ENCODE assay signal across 8 cellular contexts in the genomic region with DNA sequence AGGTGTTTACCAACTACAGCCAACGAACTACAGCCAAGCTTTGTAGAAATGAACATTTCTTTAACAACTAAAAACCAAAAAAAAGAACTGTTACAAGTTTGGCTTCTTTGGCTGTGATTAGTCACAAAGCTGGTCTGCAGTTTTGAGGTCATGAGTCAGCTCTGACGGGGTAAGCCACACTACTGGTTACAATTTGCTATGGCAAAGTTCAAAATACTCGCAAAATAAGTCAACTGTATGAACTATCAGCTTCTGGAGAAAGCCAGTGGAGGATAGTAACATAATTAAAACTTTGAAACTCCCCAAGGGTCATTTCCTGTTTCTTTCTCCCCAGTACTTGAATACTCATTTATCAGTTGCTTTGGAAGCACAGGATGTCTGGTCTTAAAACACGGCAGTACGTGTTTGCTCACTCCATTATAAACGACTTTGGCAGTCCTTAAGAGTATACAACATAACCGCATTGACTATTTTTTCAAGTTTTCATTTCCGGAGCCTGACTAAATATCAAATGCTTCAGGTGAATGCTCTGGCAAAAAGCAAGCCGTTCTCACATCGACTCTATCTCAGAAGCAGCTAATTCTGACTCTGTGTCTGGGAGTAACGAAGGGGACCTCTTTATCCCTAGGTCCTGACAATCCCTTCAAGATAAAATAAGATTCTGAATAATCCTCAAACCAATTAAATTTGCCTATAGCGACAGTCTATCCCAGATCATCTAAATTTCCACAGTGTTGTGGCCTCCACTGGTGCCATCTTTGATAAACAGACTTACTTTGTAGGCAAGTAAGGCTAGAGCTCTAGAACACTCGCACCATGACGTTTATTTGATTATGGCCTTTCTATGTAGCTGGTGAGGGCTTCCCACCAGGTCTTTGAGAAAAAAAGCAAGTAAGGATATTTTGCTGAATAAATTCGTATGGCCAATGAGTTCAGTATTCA. TPM values are rescaled to one million over a fixed set of nuclear protein-coding genes. Genes with fewer than 3 reads are reported as not detected.
DNase-seq lines count a peak whose midpoint lies in the region; ATAC-seq and TF ChIP-seq lines count a peak whose summit lies in the region.

No MANE protein-coding gene starts in this region.

- peak overlapping the region; percentile 46 for H3K56ac ChIP-seq in mesendoderm (ENCODE audit: low read length)

- no peaks in the 10 kb centered on the region for H3K79me2 ChIP-seq in mesendoderm (ENCODE audit: control insufficient read depth, insufficient read depth, low read length)

- H3K27ac Mint-ChIP-seq in endothelial cell (ENCODE audit: unreplicated experiment) = no peak overlapping the region

- no peak overlapping the region for H4K8ac ChIP-seq in mesendoderm (ENCODE audit: low read depth, low read length)

- no peak overlapping the region for H4K5ac ChIP-seq in mesendoderm (ENCODE audit: low read length)

- H2AK5ac ChIP-seq in mesendoderm (ENCODE audit: low read length) = no peak overlapping the region

- peak overlapping the region; percentile 88 for H3K18ac ChIP-seq in mesendoderm (ENCODE audit: low read length)

- peak; percentile 76 for ATAC-seq in GM18502 (IDR thresholded peaks at IDR 0.05; ENCODE audit: poor library complexity, unreplicated experiment)
- peak; percentile 69 for ATAC-seq in HG02973 (IDR thresholded peaks at IDR 0.05; ENCODE audit: unreplicated experiment)

- no peak overlapping the region for H3K4me2 ChIP-seq in mesendoderm (ENCODE audit: low read length)

- no peaks in the 10 kb centered on the region for H3K79me1 ChIP-seq in mesendoderm (ENCODE audit: low read length)

- H3K36me3 Mint-ChIP-seq in endothelial cell (ENCODE audit: low read depth, unreplicated experiment) = no peaks in the 10 kb centered on the region

- H3K4me3 ChIP-seq in SJCRH30 = no peak overlapping the region
- H3K4me3 ChIP-seq in mesendoderm (ENCODE audit: low read length) = no peak overlapping the region

- no peak for DNase-seq in SJCRH30
- DNase-seq in amniotic stem cell (lab: John Stamatoyannopoulos, UW) = peak; percentile 83
- peak; percentile 54 for DNase-seq in mesendoderm
- peak; percentile 65 for DNase-seq in stimulated activated naive CD4-positive, alpha-beta T cell treated with Interleukin-2 at 50 U/mL for 16 hours (lab: John Stamatoyannopoulos, UW)
- no peak for DNase-seq in NCI-H748 (lab: John Stamatoyannopoulos, UW; ENCODE audit: unreplicated experiment)
- DNase-seq in endothelial cell (ENCODE audit: low spot score) = no peak

- WGBS in mesendoderm (ENCODE audit: extremely low coverage, insufficient coverage, low lambda C conversion rate) = no CpG with 5 or more reads among the region's 15 CpGs

- no peaks in the 10 kb centered on the region for H3K9me3 ChIP-seq in SJCRH30 (replicated peaks)

- H3K36me3 ChIP-seq in SJCRH30 = no peaks in the 10 kb centered on the region
- no peaks in the 10 kb centered on the region for H3K36me3 ChIP-seq in mesendoderm (ENCODE audit: control insufficient read depth, insufficient read depth, low read length)

- H3K27me3 ChIP-seq in SJCRH30 (no peaks in the 10 kb centered on the region), mesendoderm (ENCODE audit: insufficient read depth, low read length, poor library complexity) (no peaks in the 10 kb centered on the region)

- no peak overlapping the region for H3K9ac ChIP-seq in mesendoderm (ENCODE audit: low read length)

- peaks cover 2% of the 10 kb centered on the region for H3K27me3 Mint-ChIP-seq in endothelial cell (ENCODE audit: unreplicated experiment)

- H3K9me3 Mint-ChIP-seq in endothelial cell (ENCODE audit: unreplicated experiment) = no peaks in the 10 kb centered on the region

- H3K4me1 Mint-ChIP-seq in endothelial cell (ENCODE audit: unreplicated experiment) = peaks cover 6% of the 10 kb centered on the region

- peak overlapping the region; percentile 87 for H3K4ac ChIP-seq in mesendoderm (ENCODE audit: low read depth, low read length)

- H3K4me3 Mint-ChIP-seq in endothelial cell (ENCODE audit: unreplicated experiment) = no peak overlapping the region

- peak overlapping the region; percentile 96 for H2BK120ac ChIP-seq in mesendoderm (ENCODE audit: low read depth, low read length)

- H2BK5ac ChIP-seq in mesendoderm (ENCODE audit: low read length) = peak overlapping the region; percentile 51

- H2BK15ac ChIP-seq in mesendoderm (replicated peaks; ENCODE audit: low read depth) = no peak overlapping the region

- TF ChIP-seq CTCF in endothelial cell (IDR thresholded peaks at IDR 0.05; ENCODE audit: unreplicated experiment) = no peak

- peak overlapping the region; percentile 36 for H3K27ac ChIP-seq in SJCRH30
- peak overlapping the region; percentile 38 for H3K27ac ChIP-seq in mesendoderm (ENCODE audit: low read depth, low read length)

- H3K4me1 ChIP-seq in SJCRH30 = peaks cover 10% of the 10 kb centered on the region
- peaks cover 7% of the 10 kb centered on the region for H3K4me1 ChIP-seq in mesendoderm (ENCODE audit: control insufficient read depth, low read depth, low read length)

- no peak overlapping the region for H3K23ac ChIP-seq in mesendoderm (ENCODE audit: low read length)

RNA-seq across cellular contexts. Expression of gene PHLDA1, which starts 10.6 kb away (rescaled TPM):
- total RNA-seq in SJCRH30 (2014; rRNA removed; shearing (Covaris generic)) = 12.9 and 13.5 TPM in 2 replicates
- 9.4 TPM for polyA plus RNA-seq in mesendoderm (2013, experiment 1 of 2)
- polyA plus RNA-seq in mesendoderm (2013, experiment 2 of 2) = 10.2 TPM
- total RNA-seq in endothelial cell (ENCODE audit: unreplicated experiment) = 50.3 TPM

Comparison
In these comparisons a context has a peak if more than half of its experiments do, and no peak if none do; other contexts are left out.
1. DNase-seq: peak in amniotic stem cell (single experiment), mesendoderm (single experiment) and stimulated activated naive CD4-positive, alpha-beta T cell treated with Interleukin-2 at 50 U/mL for 16 hours (single experiment); none in SJCRH30 (0 of 2), NCI-H748 (single experiment) and endothelial cell (single experiment).